2 cellular contexts compared by ENCODE assay signal in the genomic region with DNA sequence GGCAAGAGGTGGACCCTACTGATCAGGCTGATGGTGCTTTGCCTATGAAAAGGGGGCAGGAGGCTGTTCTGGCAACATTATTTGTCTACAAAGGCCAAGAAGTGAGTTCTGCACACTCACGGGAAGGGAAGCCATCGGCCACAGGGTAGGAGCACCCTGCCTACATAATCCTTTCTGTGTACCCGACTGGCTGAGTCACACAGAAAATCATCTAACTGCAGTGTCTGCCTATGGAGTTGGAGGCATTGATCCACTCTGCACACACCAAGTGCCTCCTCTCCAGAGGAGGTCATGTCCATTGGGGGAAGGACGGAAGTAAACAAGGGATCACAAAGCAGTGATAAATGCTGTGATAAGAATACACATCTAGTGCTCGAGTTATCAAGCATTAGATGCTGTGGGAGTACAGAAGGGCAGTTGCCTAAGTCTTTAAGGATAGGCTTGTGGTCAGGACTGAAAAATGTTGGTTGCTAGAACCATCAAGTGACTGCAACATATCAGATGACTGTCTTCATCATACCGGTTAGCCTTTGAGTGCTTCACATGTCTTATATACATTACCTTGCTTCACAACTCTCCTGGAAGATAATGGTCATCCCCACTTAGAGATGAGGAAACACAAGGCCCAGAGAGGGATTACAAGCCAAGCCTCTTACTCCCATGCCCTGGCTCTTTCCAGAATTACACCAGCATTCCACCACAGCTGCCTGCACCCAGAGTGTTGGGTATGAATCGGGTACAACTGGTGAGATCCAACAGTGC.
TF ChIP-seq lines count a peak whose summit lies in the region.

No MANE protein-coding gene starts in this region.

TF ChIP-seq in SK-N-SH, 30 proteins besides CTCF, POLR2A, EP300 and RAD21 (continued from another document):
- no peak for TF ChIP-seq IRF3 (IDR thresholded peaks at IDR 0.05; ENCODE audit: low read depth, low read length)
- TF ChIP-seq SIN3A (IDR thresholded peaks at IDR 0.05; ENCODE audit: borderline replicate concordance, low read depth, low read length) = no peak
- TF ChIP-seq, protein P1, sequence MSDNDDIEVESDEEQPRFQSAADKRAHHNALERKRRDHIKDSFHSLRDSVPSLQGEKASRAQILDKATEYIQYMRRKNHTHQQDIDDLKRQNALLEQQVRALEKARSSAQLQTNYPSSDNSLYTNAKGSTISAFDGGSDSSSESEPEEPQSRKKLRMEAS (IDR thresholded peaks at IDR 0.05; ENCODE audit: low read depth) = no peak
- TF ChIP-seq FOSL2 (IDR thresholded peaks at IDR 0.05; ENCODE audit: borderline replicate concordance, low read depth) = no peak
- TF ChIP-seq ZBTB33 (IDR thresholded peaks at IDR 0.05; ENCODE audit: borderline replicate concordance, low read depth) = no peak
- TF ChIP-seq YY1 (IDR thresholded peaks at IDR 0.05; ENCODE audit: low read depth) = no peak
- TF ChIP-seq TEAD4 (IDR thresholded peaks at IDR 0.05; ENCODE audit: borderline replicate concordance, insufficient read depth) = no peak
- no peak for TF ChIP-seq POLR2AphosphoS5 (IDR thresholded peaks at IDR 0.05; ENCODE audit: low read depth, low read length)
- no peak for TF ChIP-seq RXRA (IDR thresholded peaks at IDR 0.05; ENCODE audit: borderline replicate concordance, low read depth)
- no peak for TF ChIP-seq FOXM1 (IDR thresholded peaks at IDR 0.05; ENCODE audit: low read depth)
- no peak for TF ChIP-seq SMC3 (IDR thresholded peaks at IDR 0.05; ENCODE audit: low read depth, low read length)

TF ChIP-seq in SK-N-SH treated with all-trans-retinoic acid at 6 μM for 48 hours, 23 proteins besides CTCF, POLR2A, EP300 and RAD21 (continued from another document):
- no peak for TF ChIP-seq ESRRG (CRISPR knock-in tag; IDR thresholded peaks at IDR 0.05)
- no peak for TF ChIP-seq ZNF565 (CRISPR knock-in tag; conservative IDR thresholded peaks at IDR 0.05; ENCODE audit: low read depth)
- TF ChIP-seq, protein P2, sequence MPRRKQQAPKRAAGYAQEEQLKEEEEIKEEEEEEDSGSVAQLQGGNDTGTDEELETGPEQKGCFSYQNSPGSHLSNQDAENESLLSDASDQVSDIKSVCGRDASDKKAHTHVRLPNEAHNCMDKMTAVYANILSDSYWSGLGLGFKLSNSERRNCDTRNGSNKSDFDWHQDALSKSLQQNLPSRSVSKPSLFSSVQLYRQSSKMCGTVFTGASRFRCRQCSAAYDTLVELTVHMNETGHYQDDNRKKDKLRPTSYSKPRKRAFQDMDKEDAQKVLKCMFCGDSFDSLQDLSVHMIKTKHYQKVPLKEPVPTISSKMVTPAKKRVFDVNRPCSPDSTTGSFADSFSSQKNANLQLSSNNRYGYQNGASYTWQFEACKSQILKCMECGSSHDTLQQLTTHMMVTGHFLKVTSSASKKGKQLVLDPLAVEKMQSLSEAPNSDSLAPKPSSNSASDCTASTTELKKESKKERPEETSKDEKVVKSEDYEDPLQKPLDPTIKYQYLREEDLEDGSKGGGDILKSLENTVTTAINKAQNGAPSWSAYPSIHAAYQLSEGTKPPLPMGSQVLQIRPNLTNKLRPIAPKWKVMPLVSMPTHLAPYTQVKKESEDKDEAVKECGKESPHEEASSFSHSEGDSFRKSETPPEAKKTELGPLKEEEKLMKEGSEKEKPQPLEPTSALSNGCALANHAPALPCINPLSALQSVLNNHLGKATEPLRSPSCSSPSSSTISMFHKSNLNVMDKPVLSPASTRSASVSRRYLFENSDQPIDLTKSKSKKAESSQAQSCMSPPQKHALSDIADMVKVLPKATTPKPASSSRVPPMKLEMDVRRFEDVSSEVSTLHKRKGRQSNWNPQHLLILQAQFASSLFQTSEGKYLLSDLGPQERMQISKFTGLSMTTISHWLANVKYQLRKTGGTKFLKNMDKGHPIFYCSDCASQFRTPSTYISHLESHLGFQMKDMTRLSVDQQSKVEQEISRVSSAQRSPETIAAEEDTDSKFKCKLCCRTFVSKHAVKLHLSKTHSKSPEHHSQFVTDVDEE (CRISPR knock-in tag; IDR thresholded peaks at IDR 0.05) = no peak
- no peak for TF ChIP-seq OSR1 (CRISPR knock-in tag; IDR thresholded peaks at IDR 0.05)
